18 cellular contexts compared by ENCODE assay signal in the genomic region with DNA sequence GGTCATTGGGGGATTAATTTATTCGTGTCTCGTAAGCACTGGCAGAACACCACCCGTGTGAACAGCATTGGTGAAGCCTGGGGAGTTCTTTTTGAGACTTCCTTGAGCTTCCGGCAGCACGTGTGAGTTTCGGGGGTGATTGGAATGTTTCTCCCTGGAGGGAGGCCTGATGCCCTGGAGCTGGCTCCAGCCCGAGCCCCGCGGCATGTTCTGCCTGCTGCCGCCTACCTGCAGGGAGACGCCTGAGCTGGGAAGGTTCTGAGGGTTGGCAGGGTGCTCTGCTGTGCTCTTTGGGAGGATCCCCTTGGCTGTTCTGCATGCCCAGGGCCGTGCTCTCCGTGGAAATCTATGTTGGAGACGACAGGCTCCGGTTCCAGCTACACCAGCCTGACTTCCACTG.
"Had no signal": no experiment of that assay in that cellular context is flagged by ENCODE, and none has a peak within 500 bp of the region (broad histone marks: within the 10 kb centered on the region; RNA-seq: fewer than 3 reads in every experiment).

No MANE protein-coding gene starts in this region.

- H3K4me3 ChIP-seq: skin epidermis had no signal

- H3K4me3 Mint-ChIP-seq: activated B cell treated with CpG ODN at 0.5 μM for 24 hours; activated CD4-positive, alpha-beta memory T cell treated with anti-CD3 and anti-CD28 coated beads for 36 hours; activated naive CD4-positive, alpha-beta T cell treated with anti-CD3 and anti-CD28 coated beads, Interleukin-2, amount 10 ng/mL, durations not matched to agents 7 days and 5 days; activated naive CD8-positive, alpha-beta T cell treated with anti-CD3 and anti-CD28 coated beads, Interleukin-2, amount 50 U/mL, for 24 hours; nephron; stimulated activated naive CD8-positive, alpha-beta T cell treated with anti-CD3 and anti-CD28 coated beads, Interleukin-15, amount 100 ng/mL, for 72 hours; T-cell; T-helper 2 cell treated with Interferon-gamma antibody and Interleukin-4, amounts not matched to agents 5 μg/mL and 100 μg/mL, for 36 hours had no signal

- H3K36me3 ChIP-seq: tibial artery had no signal

- H3K27me3 Mint-ChIP-seq: activated B cell treated with CpG ODN at 0.5 μM for 24 hours; activated CD4-positive, alpha-beta memory T cell treated with anti-CD3 and anti-CD28 coated beads for 36 hours; activated naive CD4-positive, alpha-beta T cell treated with anti-CD3 and anti-CD28 coated beads, Interleukin-2, amount 10 ng/mL, durations not matched to agents 7 days and 5 days; activated naive CD8-positive, alpha-beta T cell treated with anti-CD3 and anti-CD28 coated beads, Interleukin-2, amount 50 U/mL, for 24 hours; stimulated activated naive CD8-positive, alpha-beta T cell treated with anti-CD3 and anti-CD28 coated beads, Interleukin-15, amount 100 ng/mL, for 72 hours; T-cell had no signal

- ATAC-seq: activated naive CD8-positive, alpha-beta T cell treated with anti-CD3 and anti-CD28 coated beads, Interleukin-2, amount 50 U/mL, for 24 hours; esophagus mucosa; left lobe of liver; stimulated activated naive CD8-positive, alpha-beta T cell treated with anti-CD3 and anti-CD28 coated beads, Interleukin-15, amount 100 ng/mL, for 72 hours; T-cell had no signal

- H3K27ac Mint-ChIP-seq: activated B cell treated with CpG ODN at 0.5 μM for 24 hours; activated CD4-positive, alpha-beta memory T cell treated with anti-CD3 and anti-CD28 coated beads for 36 hours; activated naive CD4-positive, alpha-beta T cell treated with anti-CD3 and anti-CD28 coated beads, Interleukin-2, amount 10 ng/mL, durations not matched to agents 7 days and 5 days; activated naive CD8-positive, alpha-beta T cell treated with anti-CD3 and anti-CD28 coated beads, Interleukin-2, amount 50 U/mL, for 24 hours; stimulated activated naive CD8-positive, alpha-beta T cell treated with anti-CD3 and anti-CD28 coated beads, Interleukin-15, amount 100 ng/mL, for 72 hours; T-cell; T-helper 2 cell treated with Interferon-gamma antibody and Interleukin-4, amounts not matched to agents 5 μg/mL and 100 μg/mL, for 36 hours had no signal

- H3K9me3 Mint-ChIP-seq: activated B cell treated with CpG ODN at 0.5 μM for 24 hours, nephron had no signal

- H3K9me3 ChIP-seq: tibial artery had no signal

- H3K27me3 ChIP-seq: tibial artery had no signal

- H3K27ac ChIP-seq: skin epidermis, tibial artery had no signal

- DNase-seq: activated B cell treated with CpG ODN at 0.5 μM for 24 hours; activated CD4-positive, alpha-beta memory T cell treated with anti-CD3 and anti-CD28 coated beads for 36 hours; activated CD4-positive, alpha-beta T cell treated with anti-CD3 and anti-CD28 coated beads for 4 hours; activated effector memory CD4-positive, alpha-beta T cell treated with anti-CD3 and anti-CD28 coated beads, Interleukin-2, amount 50 U/mL, for 16 hours; activated naive CD4-positive, alpha-beta T cell treated with anti-CD3 and anti-CD28 coated beads, Interleukin-2, amount 10 ng/mL, durations not matched to agents 7 days and 5 days; activated naive CD8-positive, alpha-beta T cell treated with anti-CD3 and anti-CD28 coated beads, Interleukin-2, amount 50 U/mL, for 24 hours; effector CD4-positive, alpha-beta T cell; mammary epithelial cell; nucleus accumbens; stimulated activated CD4-positive, alpha-beta T cell treated with anti-CD3 and anti-CD28 coated beads, Interleukin-1b, Interleukin-23, amount 100 ng/mL, for 48 hours; stimulated activated naive CD8-positive, alpha-beta T cell treated with anti-CD3 and anti-CD28 coated beads, Interleukin-15, amount 100 ng/mL, for 72 hours; T-cell; tibial artery had no signal
